In the genomic region with DNA sequence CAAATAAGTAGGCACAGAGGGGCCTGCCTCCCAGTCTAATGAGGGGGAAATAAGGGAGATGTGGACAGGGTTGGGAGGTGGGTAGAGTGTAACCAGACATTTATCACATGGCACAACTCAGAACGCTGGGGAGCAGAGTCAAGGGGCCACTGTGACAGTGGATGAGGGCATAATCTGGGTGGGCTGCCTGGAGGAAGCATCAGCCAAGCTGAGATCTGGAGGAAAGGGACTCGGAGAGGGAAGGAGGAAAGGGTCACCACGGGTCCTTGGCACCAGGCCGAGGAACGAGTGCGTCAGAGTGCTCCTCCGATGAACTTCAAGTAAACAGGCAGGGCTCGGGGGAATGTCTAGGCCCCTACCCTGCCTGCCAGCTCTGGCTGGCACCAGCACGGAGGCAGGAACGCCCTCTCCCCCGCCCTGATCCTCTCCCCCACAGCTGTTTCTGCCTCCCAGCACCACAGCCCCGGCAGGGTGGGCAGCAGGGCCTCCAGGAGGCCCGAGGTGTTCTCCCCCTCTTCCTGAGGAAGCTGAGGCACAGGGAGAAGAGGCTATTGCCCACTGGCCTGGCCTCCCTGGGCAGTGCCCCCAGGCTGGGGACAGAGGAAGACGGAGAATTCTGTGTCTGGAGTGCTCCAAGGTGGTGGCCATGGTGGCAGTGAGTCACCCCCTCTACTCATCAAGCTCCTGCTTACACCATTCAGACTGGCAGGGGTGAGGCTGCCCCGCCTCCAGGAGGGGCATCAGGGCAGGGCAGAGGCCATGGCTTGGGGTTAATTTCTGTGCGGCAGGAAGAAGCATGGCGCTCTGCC, we compare ENCODE assay signal across 10 cellular contexts. TPM values are rescaled to one million over a fixed set of nuclear protein-coding genes. Genes with fewer than 3 reads are reported as not detected.
DNase-seq lines count a peak whose midpoint lies in the region; ATAC-seq, FAIRE-seq and TF ChIP-seq lines count a peak whose summit lies in the region.
"Had no signal": no experiment of that assay in that cellular context is flagged by ENCODE, and none has a peak within 500 bp of the region (broad histone marks: within the 10 kb centered on the region; RNA-seq: fewer than 3 reads in every experiment).

No MANE protein-coding gene starts in this region.

- no peak overlapping the region for H3K9ac ChIP-seq in H9 (ENCODE audit: extremely low read depth, insufficient read length, low read length)

- H2BK120ac ChIP-seq in H9 (ENCODE audit: low read depth, low read length, poor library complexity, severe bottlenecking), result no peak overlapping the region

- H3K9me3 ChIP-seq in H9 (ENCODE audit: control insufficient read depth, low read depth, low read length), result no peaks in the 10 kb centered on the region
- no peaks in the 10 kb centered on the region for H3K9me3 ChIP-seq in RWPE2 (ENCODE audit: severe bottlenecking)
- no peaks in the 10 kb centered on the region for H3K9me3 ChIP-seq in small intestine (ENCODE audit: control insufficient read depth, low read depth)

- no peak overlapping the region for H4K5ac ChIP-seq in H9 (ENCODE audit: insufficient read length, low read depth, low read length)

- H2BK20ac ChIP-seq in H9 (ENCODE audit: low read depth, low read length, poor library complexity, severe bottlenecking), result no peak overlapping the region

- H3K27me3 Mint-ChIP-seq in H9 (ENCODE audit: low read depth), result peaks cover 2% of the 10 kb centered on the region
- H3K27me3 Mint-ChIP-seq in activated CD8-positive, alpha-beta memory T cell treated with anti-CD3 and anti-CD28 coated beads, Interleukin-2, amount 10 ng/mL, durations not matched to agents 7 days and 5 days, result no peaks in the 10 kb centered on the region

- no peak overlapping the region for H4K8ac ChIP-seq in H9 (replicated peaks; ENCODE audit: insufficient read length, low read depth, low read length)

- CTCF ChIA-PET in activated CD8-positive, alpha-beta memory T cell treated with anti-CD3 and anti-CD28 coated beads, Interleukin-2, amount 10 ng/mL, durations not matched to agents 7 days and 5 days (lab: Charles Lee), result no interaction called here

- H3K4ac ChIP-seq in H9 (ENCODE audit: low read depth, low read length), result no peak overlapping the region

- no peaks in the 10 kb centered on the region; a peak in 1 of 7 replicates for H3K36me3 Mint-ChIP-seq in H9 (ENCODE audit: insufficient read depth in 1 of 3, low read depth in 3 of 3)
- no peaks in the 10 kb centered on the region for H3K36me3 Mint-ChIP-seq in activated CD8-positive, alpha-beta memory T cell treated with anti-CD3 and anti-CD28 coated beads, Interleukin-2, amount 10 ng/mL, durations not matched to agents 7 days and 5 days

- no peak overlapping the region for H2BK15ac ChIP-seq in H9 (ENCODE audit: low read depth, low read length)

- no peak overlapping the region for H2AFZ ChIP-seq in H9 (ENCODE audit: low read length)

- no peak for FAIRE-seq in small intestine (lab: Jason Lieb, UNC)
- FAIRE-seq: GM19239 had no signal

- peak overlapping the region; percentile 30 to 47 (median 30); a peak in 4 of 7 replicates for H3K27ac Mint-ChIP-seq in H9
- H3K27ac Mint-ChIP-seq in activated CD8-positive, alpha-beta memory T cell treated with anti-CD3 and anti-CD28 coated beads, Interleukin-2, amount 10 ng/mL, durations not matched to agents 7 days and 5 days, result no peak overlapping the region

- H3T11ph ChIP-seq in H9 (ENCODE audit: low read length), result no peak overlapping the region

- H3K18ac ChIP-seq in H9 (ENCODE audit: insufficient read length, low read depth, low read length), result no peak overlapping the region

- no peak overlapping the region for H2BK12ac ChIP-seq in H9 (ENCODE audit: insufficient read length, low read depth, low read length)

- H3K23me2 ChIP-seq in H9 (ENCODE audit: insufficient read length, low read depth, low read length, poor library complexity, severe bottlenecking), result no peaks in the 10 kb centered on the region

- no peak overlapping the region for H3K23ac ChIP-seq in H9 (ENCODE audit: insufficient read length, low read depth, low read length)

- H4K91ac ChIP-seq in H9 (ENCODE audit: insufficient read length, low read depth, low read length), result no peak overlapping the region

- no peak overlapping the region for H3K4me3 ChIP-seq in RWPE2 (ENCODE audit: severe bottlenecking)
- no peak overlapping the region for H3K4me3 ChIP-seq in fibroblast of mammary gland (ENCODE audit: control insufficient read depth, low read depth, low read length)
- H3K4me3 ChIP-seq in small intestine (ENCODE audit: low read depth in 1 of 2, low read length in 2 of 2), result no peak overlapping the region

- no peak overlapping the region for H2AK5ac ChIP-seq in H9 (ENCODE audit: insufficient read length, low read length)

- no peaks in the 10 kb centered on the region for H4K20me1 ChIP-seq in H9 (ENCODE audit: control insufficient read depth, insufficient read depth, insufficient read length)

- ATAC-seq in RWPE2 (ENCODE audit: low read depth) (peak; percentile 62), left ventricle myocardium superior (no peak)
- no peak for ATAC-seq in activated CD8-positive, alpha-beta memory T cell treated with anti-CD3 and anti-CD28 coated beads, Interleukin-2, amount 10 ng/mL, durations not matched to agents 7 days and 5 days

- H3K27ac ChIP-seq in H9 (ENCODE audit: insufficient read length, low read depth, low read length) (no peak overlapping the region), RWPE2 (ENCODE audit: poor library complexity, severe bottlenecking) (peak overlapping the region; percentile 94), small intestine (ENCODE audit: low read depth in 1 of 2, low read length in 1 of 2) (peak overlapping the region; percentile 89)

- H3K14ac ChIP-seq in H9 (ENCODE audit: insufficient read depth, low read length), result no peak overlapping the region

- H3K9me3 Mint-ChIP-seq in H9, result peaks cover 0 to 1% of the 10 kb centered on the region in 2 experiments; a peak in 1 of 5 replicates
- no peaks in the 10 kb centered on the region for H3K9me3 Mint-ChIP-seq in activated CD8-positive, alpha-beta memory T cell treated with anti-CD3 and anti-CD28 coated beads, Interleukin-2, amount 10 ng/mL, durations not matched to agents 7 days and 5 days (ENCODE audit: low read depth)

- H3K27me3 ChIP-seq in H9 (ENCODE audit: insufficient read depth, low read length), result no peaks in the 10 kb centered on the region
- no peaks in the 10 kb centered on the region for H3K27me3 ChIP-seq in RWPE2 (ENCODE audit: insufficient read depth, poor library complexity, severe bottlenecking)
- H3K27me3 ChIP-seq in small intestine (ENCODE audit: control insufficient read depth in 2 of 2, insufficient read depth in 2 of 2, low read length in 2 of 2), result no peaks in the 10 kb centered on the region

- DNase-seq in H9 (no peak), RWPE2 (ENCODE audit: low spot score) (peak; percentile 95), fibroblast of mammary gland (ENCODE audit: low read depth) (peak; percentile 88), small intestine (peak; percentile 89), left ventricle myocardium superior (no peak), anterior cingulate cortex (lab: John Stamatoyannopoulos, UW) (no peak), cerebellar cortex (ENCODE audit: low spot score) (no peak)
- DNase-seq in activated CD8-positive, alpha-beta memory T cell treated with anti-CD3 and anti-CD28 coated beads, Interleukin-2, amount 10 ng/mL, durations not matched to agents 7 days and 5 days, result no peak
- DNase-seq: effector CD4-positive, alpha-beta T cell had no signal

- peaks cover 16 to 32% of the 10 kb centered on the region in 2 experiments for H3K4me1 Mint-ChIP-seq in H9
- peaks cover 7% of the 10 kb centered on the region for H3K4me1 Mint-ChIP-seq in activated CD8-positive, alpha-beta memory T cell treated with anti-CD3 and anti-CD28 coated beads, Interleukin-2, amount 10 ng/mL, durations not matched to agents 7 days and 5 days

- no peak overlapping the region for H2BK5ac ChIP-seq in H9 (ENCODE audit: insufficient read length, low read length)

- no peaks in the 10 kb centered on the region for H3K36me3 ChIP-seq in RWPE2 (ENCODE audit: low read depth)
- no peaks in the 10 kb centered on the region for H3K36me3 ChIP-seq in small intestine (ENCODE audit: control insufficient read depth in 2 of 2, insufficient read depth in 2 of 2, low read length in 2 of 2)

- H3K4me2 ChIP-seq in H9 (ENCODE audit: insufficient read depth, insufficient read length, low read length), result no peak overlapping the region

- no peak for TF ChIP-seq CTCF in H9 (conservative IDR thresholded peaks at IDR 0.05)
- no peak for TF ChIP-seq CTCF in RWPE2 (IDR thresholded peaks at IDR 0.05; ENCODE audit: poor library complexity, severe bottlenecking)
- TF ChIP-seq CTCF in fibroblast of mammary gland (conservative IDR thresholded peaks at IDR 0.05; ENCODE audit: control insufficient read depth, insufficient read depth, low read depth, low read length), result no peak

- no CpG with 5 or more reads among the region's 17 CpGs for WGBS in H9 (ENCODE audit: extremely low coverage, insufficient read length, low lambda C conversion rate)
- 14 to 39% (median 25%) methylated on average over 15 to 17 of the region's 17 CpGs for WGBS in small intestine, 3 donors

- intact Hi-C loops in left ventricle myocardium superior (cut with micrococcal nuclease), result no loop called here

- H3K79me1 ChIP-seq in H9 (ENCODE audit: insufficient read depth, low read depth, low read length, poor library complexity, severe bottlenecking), result no peaks in the 10 kb centered on the region

- no peaks in the 10 kb centered on the region for H3K79me2 ChIP-seq in H9 (ENCODE audit: insufficient read depth, low read length)

- no peaks in the 10 kb centered on the region for H3K4me1 ChIP-seq in H9 (ENCODE audit: insufficient read depth, low read length)
- H3K4me1 ChIP-seq in RWPE2 (ENCODE audit: insufficient read depth, poor library complexity, severe bottlenecking), result peaks cover 48% of the 10 kb centered on the region
- peaks cover 0 to 3% of the 10 kb centered on the region in 2 donors for H3K4me1 ChIP-seq in small intestine (ENCODE audit: control insufficient read depth in 2 of 2, insufficient read depth in 1 of 2, low read depth in 1 of 2, low read length in 1 of 2)

- H3K56ac ChIP-seq in H9 (ENCODE audit: insufficient read length, low read depth, low read length), result no peak overlapping the region

- peak overlapping the region in 1 of 2 experiments; percentile 42; a peak in 1 of 5 replicates for H3K4me3 Mint-ChIP-seq in H9
- H3K4me3 Mint-ChIP-seq in activated CD8-positive, alpha-beta memory T cell treated with anti-CD3 and anti-CD28 coated beads, Interleukin-2, amount 10 ng/mL, durations not matched to agents 7 days and 5 days, result no peak overlapping the region

RNA-seq across cellular contexts. Expression of gene ALDH3B1, which starts 4.2 kb away (rescaled TPM):
- total RNA-seq in H9 (2021), result not detected in 2 replicates
- polyA plus RNA-seq in small intestine, result 10 to 100 TPM; 14.4 to 25.1 (median 18.1) TPM
- total RNA-seq in left ventricle myocardium superior, result 4.9 TPM
- total RNA-seq in activated CD8-positive, alpha-beta memory T cell treated with anti-CD3 and anti-CD28 coated beads, Interleukin-2, amount 10 ng/mL, durations not matched to agents 7 days and 5 days, result not detected

RNA-seq across cellular contexts. Expression of gene UNC93B1, which starts 10.5 kb away (rescaled TPM):
- total RNA-seq in H9 (2021) (21.7 and 23.3 TPM in 2 replicates), left ventricle myocardium superior (7.6 TPM)
- 10 to 100 TPM; 37.9 to 82.1 (median 45.0) TPM for polyA plus RNA-seq in small intestine
- 10 to 100 TPM; 20.0 to 48.9 TPM for total RNA-seq in activated CD8-positive, alpha-beta memory T cell treated with anti-CD3 and anti-CD28 coated beads, Interleukin-2, amount 10 ng/mL, durations not matched to agents 7 days and 5 days

RNA-seq across cellular contexts. Expression of gene NDUFS8, which starts 16.1 kb away (rescaled TPM):
- total RNA-seq in H9 (2021) (213 and 214 TPM in 2 replicates), left ventricle myocardium superior (514 TPM)
- 100 to 1,000 TPM; 203 to 290 (median 204) TPM for polyA plus RNA-seq in small intestine
- 100 to 1,000 TPM; 161 TPM for total RNA-seq in activated CD8-positive, alpha-beta memory T cell treated with anti-CD3 and anti-CD28 coated beads, Interleukin-2, amount 10 ng/mL, durations not matched to agents 7 days and 5 days

RNA-seq across cellular contexts. Expression of gene TCIRG1, which starts 24.5 kb away (rescaled TPM):
- total RNA-seq in H9 (2021) (24.4 and 27.1 TPM in 2 replicates), left ventricle myocardium superior (25.8 TPM)
- polyA plus RNA-seq in small intestine, result 100 to 1,000 TPM; 205 to 437 (median 365) TPM
- 100 to 1,000 TPM; 235 to 311 TPM for total RNA-seq in activated CD8-positive, alpha-beta memory T cell treated with anti-CD3 and anti-CD28 coated beads, Interleukin-2, amount 10 ng/mL, durations not matched to agents 7 days and 5 days

Comparison
In these comparisons a context has a peak if more than half of its experiments do, and no peak if none do; other contexts are left out.
1. DNase-seq: peak in RWPE2 (single experiment), fibroblast of mammary gland (single experiment) and small intestine (single experiment); none in H9 (single experiment), left ventricle myocardium superior (single experiment), activated CD8-positive, alpha-beta memory T cell treated with anti-CD3 and anti-CD28 coated beads, Interleukin-2, amount 10 ng/mL, durations not matched to agents 7 days and 5 days (single experiment), anterior cingulate cortex (0 of 58) and cerebellar cortex (single experiment).